In genomic region chr19:41821003-41821735, GRCh38 we compare ENCODE assay signal across 9 cellular contexts. TPM values are rescaled to one million over a fixed set of nuclear protein-coding genes. Genes with fewer than 3 reads are reported as not detected.
DNase-seq lines count a peak whose midpoint lies in the region; ATAC-seq and TF ChIP-seq lines count a peak whose summit lies in the region.
"Had no signal": no experiment of that assay in that cellular context is flagged by ENCODE, and none has a peak within 500 bp of the region (broad histone marks: within the 10 kb centered on the region; RNA-seq: fewer than 3 reads in every experiment).

No MANE protein-coding gene starts in this region.

- H3K9me3 ChIP-seq in Caco-2 (no peaks in the 10 kb centered on the region), prostate gland (no peaks in the 10 kb centered on the region)

- BruUV-seq in Caco-2 (replicated peaks; lab: Mats Ljungman, UMichigan) = no TSS peak

- DNase-seq in Caco-2 (peak in 1 of 2 experiments; percentile 75), NCI-H748 (lab: John Stamatoyannopoulos, UW; ENCODE audit: unreplicated experiment) (peak; percentile 81), fibroblast of pulmonary artery (ENCODE audit: low read depth) (peak; percentile 41), prostate gland (ENCODE audit: low spot score) (peak; percentile 41)
- peak; percentile 29 for DNase-seq in activated CD8-positive, alpha-beta memory T cell treated with anti-CD3 and anti-CD28 coated beads, Interleukin-2, amount 50 U/mL, for 1 hour (ENCODE audit: extremely low read depth)
- DNase-seq: right cardiac atrium had no signal

- no peak overlapping the region for H3K4me3 Mint-ChIP-seq in Caco-2 (ENCODE audit: unreplicated experiment)

- H3K36me3 ChIP-seq in Caco-2 (ENCODE audit: control insufficient read depth, insufficient read depth, low read length) (no peaks in the 10 kb centered on the region), prostate gland (no peaks in the 10 kb centered on the region)

- no peaks in the 10 kb centered on the region for H3K9me3 Mint-ChIP-seq in Caco-2 (ENCODE audit: unreplicated experiment)

- TF ChIP-seq CTCF in Caco-2 (IDR thresholded peaks at IDR 0.05; ENCODE audit: insufficient read depth in 1 of 2, low read depth in 1 of 2, low read length in 1 of 2, severe bottlenecking in 1 of 2, unreplicated experiment in 1 of 2) (peak; percentile 66 to 81), fibroblast of pulmonary artery (IDR thresholded peaks at IDR 0.05; ENCODE audit: low read length, missing control alignments) (peak; percentile 61), prostate gland (IDR thresholded peaks at IDR 0.05) (peak; percentile 29 to 75 (median 56))

- ATAC-seq in HG02798 (IDR thresholded peaks at IDR 0.05; ENCODE audit: poor library complexity, unreplicated experiment) = peak; percentile 36
- no peak for ATAC-seq in GM18909 (IDR thresholded peaks at IDR 0.05; ENCODE audit: poor library complexity, unreplicated experiment)
- no peak for ATAC-seq in GM21390 (IDR thresholded peaks at IDR 0.05; ENCODE audit: unreplicated experiment)

- POLR2A ChIA-PET in Caco-2 (lab: Charles Lee) = no interaction called here

- H3K36me3 Mint-ChIP-seq in Caco-2 (ENCODE audit: insufficient read depth, unreplicated experiment) = no peaks in the 10 kb centered on the region

- H3K4me3 ChIP-seq in Caco-2 (ENCODE audit: low read depth, low read length) (no peak overlapping the region), fibroblast of pulmonary artery (replicated peaks; ENCODE audit: low read depth, low read length) (no peak overlapping the region), prostate gland (no peak overlapping the region)

- H3K27ac ChIP-seq in prostate gland = no peak overlapping the region

- no peak for TF ChIP-seq POLR2A in prostate gland (IDR thresholded peaks at IDR 0.05)

- H3K27me3 Mint-ChIP-seq in Caco-2 (ENCODE audit: insufficient read depth, unreplicated experiment) = peaks cover 21% of the 10 kb centered on the region

- H3K4me1 ChIP-seq in Caco-2 (no peaks in the 10 kb centered on the region), prostate gland (replicated peaks) (no peaks in the 10 kb centered on the region)

- no peaks in the 10 kb centered on the region for H3K4me1 Mint-ChIP-seq in Caco-2 (ENCODE audit: low read depth, unreplicated experiment)

- H3K27me3 ChIP-seq in Caco-2 (replicated peaks; ENCODE audit: control insufficient read depth, insufficient read depth, low read length) = no peaks in the 10 kb centered on the region
- H3K27me3 ChIP-seq in prostate gland (replicated peaks; ENCODE audit: insufficient read depth) = no peaks in the 10 kb centered on the region

- intact Hi-C loops in Caco-2 (cut with micrococcal nuclease; ENCODE audit: unreplicated experiment) = loop anchor here (1.0 kb wide), 1 partner anchor 26 kb away; no protein-coding TSS in a partner anchor
- intact Hi-C loops in prostate gland (cut with DNase I) = no loop called here

- CTCF ChIA-PET in Caco-2 (lab: Charles Lee) = interaction anchor here (0.6 to 1.7 kb wide), 7 partner anchors 23 to 114 kb away, joined by 3 to 20 read pairs (median 4); no protein-coding TSS in a partner anchor

- WGBS in prostate gland = 30% methylated on average over 12 of the region's 12 CpGs

- H3K27ac Mint-ChIP-seq in Caco-2 (ENCODE audit: unreplicated experiment) = no peak overlapping the region

RNA-seq across cellular contexts. Expression of gene LYPD4, which starts 23.3 kb away (rescaled TPM):
- total RNA-seq in Caco-2 (2022) = not detected in 2 replicates
- total RNA-seq in prostate gland = 1 to 10 TPM in 1 of 2 donors, not detected in 1; 6.6 TPM
- total RNA-seq: right cardiac atrium had no signal

RNA-seq across cellular contexts. Expression of gene DMRTC2, which starts 23.7 kb away (rescaled TPM):
- total RNA-seq in Caco-2 (2022) = not detected in 2 replicates
- total RNA-seq in prostate gland = 1 to 10 TPM in 1 of 2 donors, not detected in 1; 9.6 TPM
- total RNA-seq: right cardiac atrium had no signal

RNA-seq across cellular contexts. Expression of gene CEACAM3, which starts 24.8 kb away (rescaled TPM):
- not detected in 2 replicates for total RNA-seq in Caco-2 (2022)
- under 1 TPM in 1 of 2 donors, not detected in 1; 0.59 TPM for total RNA-seq in prostate gland

RNA-seq across cellular contexts. Expression of gene RPS19, which starts 38.9 kb away (rescaled TPM):
- total RNA-seq in Caco-2 (2022) (3,297 and 3,418 TPM in 2 replicates), prostate gland (1,000 to 10,000 TPM; 1,179 to 1,248 TPM)

RNA-seq across cellular contexts. Expression of gene CD79A, which starts 55.9 kb away (rescaled TPM):
- 0.82 TPM in 1 of 2 replicates, not detected in the other for total RNA-seq in Caco-2 (2022)
- under 1 TPM in 1 of 2 donors, not detected in 1; 0.59 TPM for total RNA-seq in prostate gland
